ENCODE assay signal across 8 cellular contexts in genomic region chr3:139934557-139935070, GRCh38. TPM values are rescaled to one million over a fixed set of nuclear protein-coding genes. Genes with fewer than 3 reads are reported as not detected.
DNase-seq lines count a peak whose midpoint lies in the region; ATAC-seq, FAIRE-seq and TF ChIP-seq lines count a peak whose summit lies in the region.

No MANE protein-coding gene starts in this region.

- peak overlapping the region; percentile 79 for H3K4me3 Mint-ChIP-seq in GM23338

- H4K5ac ChIP-seq in H1 (ENCODE audit: insufficient read length, low read depth, low read length) = no peak overlapping the region

- H3K79me2 ChIP-seq in GM23338 (replicated peaks; ENCODE audit: insufficient read depth) (no peaks in the 10 kb centered on the region), H1 (ENCODE audit: control insufficient read depth in 1 of 2, insufficient read depth in 2 of 2, low read length in 2 of 2) (no peaks in the 10 kb centered on the region)

- no peaks in the 10 kb centered on the region for H3K36me3 Mint-ChIP-seq in GM23338 (ENCODE audit: low read depth)

- no peak overlapping the region for H2BK12ac ChIP-seq in H1 (ENCODE audit: low read depth, low read length)

- peaks cover 11% of the 10 kb centered on the region; the same call in 1 of the 2 replicates for H3K23me2 ChIP-seq in H1 (ENCODE audit: low read depth, low read length)

- H2BK20ac ChIP-seq in H1 (ENCODE audit: low read length) = no peak overlapping the region

- 0 out of 2 replicates have a peak, but pooled peaks cover 3% of the 10 kb centered on the region for H3K9me2 ChIP-seq in GM23338 (ENCODE audit: insufficient read depth)

- no peaks in the 10 kb centered on the region for H4K20me1 ChIP-seq in GM23338 (replicated peaks; ENCODE audit: insufficient read depth)
- H4K20me1 ChIP-seq in H1 (replicated peaks in 1 of 2; ENCODE audit: control insufficient read depth in 1 of 2, insufficient read depth in 2 of 2, low read length in 2 of 2) = peaks cover 0 to 4% of the 10 kb centered on the region in 2 experiments

- H3K4ac ChIP-seq in H1 (replicated peaks; ENCODE audit: insufficient read length, low read depth, low read length) = no peak overlapping the region

- FAIRE-seq in H1 (lab: Jason Lieb, UNC) = peak; percentile 66

- H3K27ac Mint-ChIP-seq in GM23338 = no peak overlapping the region

- peaks cover 37% of the 10 kb centered on the region for H3K27me3 ChIP-seq in GM23338 (ENCODE audit: insufficient read depth)
- H3K27me3 ChIP-seq in H1 (replicated peaks in 1 of 4; ENCODE audit: control insufficient read depth in 3 of 4, extremely low read depth in 1 of 4, insufficient read depth in 3 of 4, low read length in 3 of 4) = peaks cover 14 to 30% (median 24%) of the 10 kb centered on the region in 4 experiments
- H3K27me3 ChIP-seq in lower lobe of right lung (ENCODE audit: low read depth) = peaks cover 47% of the 10 kb centered on the region
- H3K27me3 ChIP-seq in testis = no peaks in the 10 kb centered on the region

- H3K4me2 ChIP-seq in GM23338 (peak overlapping the region; percentile 98), H1 (ENCODE audit: insufficient read depth in 1 of 2, low read depth in 2 of 2, low read length in 2 of 2) (peak overlapping the region; percentile 68 to 99)

- H3K9me3 Mint-ChIP-seq in GM23338 = no peaks in the 10 kb centered on the region

- TF ChIP-seq EP300 in H1 (IDR thresholded peaks at IDR 0.05; ENCODE audit: borderline replicate concordance in 1 of 2, low read depth in 2 of 2, low read length in 2 of 2) = 0 out of 3 replicates have a peak, but pooled peaks of 1 of the 2 experiments have one; percentile 10

- DNase-seq in AG10803 (ENCODE audit: low read depth) (no peak), GM23338 (ENCODE audit: low spot score) (peak; percentile 92), NCI-H524 (lab: John Stamatoyannopoulos, UW) (peak; percentile 83 to 91), H1 (ENCODE audit: low read depth in 1 of 2, low spot score in 2 of 2) (peak; percentile 71 to 87), lower lobe of right lung (peak; percentile 46), testis (peak; percentile 85), HPDE6-E6E7 (ENCODE audit: extremely low spot score) (no peak)

- ATAC-seq in GM23338 (peak; percentile 93), lower lobe of right lung (peak; percentile 59 to 76), GM19023 (IDR thresholded peaks at IDR 0.05; ENCODE audit: unreplicated experiment) (no peak)

- no peak overlapping the region; the same call in 1 of the 2 replicates for H4K8ac ChIP-seq in H1 (ENCODE audit: extremely low read depth, insufficient read depth, low read length)

- H3K4me1 ChIP-seq in GM23338 (ENCODE audit: insufficient read depth) (no peaks in the 10 kb centered on the region; the same call in 1 of the 2 replicates), H1 (replicated peaks in 1 of 4; ENCODE audit: control insufficient read depth in 3 of 4, insufficient read depth in 4 of 4, low read length in 3 of 4) (peaks cover 3 to 7% (median 5%) of the 10 kb centered on the region in 4 experiments; a peak in 5 of 7 replicates), lower lobe of right lung (peaks cover 13% of the 10 kb centered on the region), testis (peaks cover 11% of the 10 kb centered on the region)

- H3K56ac ChIP-seq in H1 (replicated peaks; ENCODE audit: insufficient read length, low read depth, low read length) = no peak overlapping the region

- H3K27ac ChIP-seq in GM23338 (ENCODE audit: low read depth) (no peak overlapping the region), H1 (ENCODE audit: low read depth, low read length) (no peak overlapping the region), lower lobe of right lung (no peak overlapping the region), testis (peak overlapping the region in 1 of 2 donors; percentile 27)

- H2AFZ ChIP-seq in GM23338 = peak overlapping the region; percentile 97
- no peak overlapping the region; the same call in 1 of the 2 replicates for H2AFZ ChIP-seq in H1 (ENCODE audit: low read length)

- H4K91ac ChIP-seq in H1 (replicated peaks; ENCODE audit: insufficient read length, low read length) = no peak overlapping the region

- no peaks in the 10 kb centered on the region for H3K36me3 ChIP-seq in GM23338 (ENCODE audit: insufficient read depth)
- no peaks in the 10 kb centered on the region for H3K36me3 ChIP-seq in H1 (ENCODE audit: control insufficient read depth in 2 of 4, insufficient read depth in 4 of 4, low read length in 3 of 4)
- no peaks in the 10 kb centered on the region for H3K36me3 ChIP-seq in lower lobe of right lung
- no peaks in the 10 kb centered on the region for H3K36me3 ChIP-seq in testis (ENCODE audit: low read depth, missing control alignments)

- no peak overlapping the region for H2BK15ac ChIP-seq in H1 (ENCODE audit: low read length)

- no peak overlapping the region for H2BK5ac ChIP-seq in H1 (ENCODE audit: low read depth, low read length)

- no peaks in the 10 kb centered on the region for H3K79me1 ChIP-seq in H1 (ENCODE audit: low read depth, low read length)

- H2BK120ac ChIP-seq in H1 (replicated peaks; ENCODE audit: low read depth, low read length) = no peak overlapping the region

- no peak overlapping the region for H3K14ac ChIP-seq in H1 (ENCODE audit: insufficient read length)

- 4% methylated on average over 27 of the region's 33 CpGs; no CpG with 5 or more reads in 1 of the 2 experiments for WGBS in H1 (ENCODE audit: extremely low coverage in 1 of 2, insufficient coverage in 1 of 2, insufficient read length in 1 of 2, insufficient replicate concordance in 2 of 2, low coverage in 1 of 2, low lambda C conversion rate in 2 of 2, missing lambda C conversion rate in 1 of 2), 2 experiments
- 14 to 30% methylated on average over 2 to 22 of the region's 33 CpGs for WGBS in testis, 2 donors

- intact Hi-C loops in lower lobe of right lung (cut with DNase I) (no loop called here), testis (cut with DNase I; ENCODE audit: low total_unique reads) (no loop called here)

- peak; percentile 94 to 97 for TF ChIP-seq RAD21 in H1 (IDR thresholded peaks at IDR 0.05 in 1 of 2, conservative IDR thresholded peaks at IDR 0.05 in 1 of 2; ENCODE audit: low read depth in 2 of 2, low read length in 2 of 2)

- H2AK5ac ChIP-seq in H1 (ENCODE audit: low read depth, low read length) = no peak overlapping the region

- no peak for TF ChIP-seq POLR2A in H1 (IDR thresholded peaks at IDR 0.05; ENCODE audit: control extremely low read depth in 1 of 2, low read depth in 2 of 2, low read length in 2 of 2)
- no peak for TF ChIP-seq POLR2A in testis (IDR thresholded peaks at IDR 0.05)

- TF ChIP-seq CTCF in AG10803 (conservative IDR thresholded peaks at IDR 0.05; ENCODE audit: low read length) = 0 out of 2 replicates have a peak, but pooled peaks have one; percentile 6
- TF ChIP-seq CTCF in GM23338 (conservative IDR thresholded peaks at IDR 0.05; ENCODE audit: low read depth in 2 of 2) = peak; percentile 63 to 95
- peak; percentile 90 to 97 (median 92) for TF ChIP-seq CTCF in H1 (IDR thresholded peaks at IDR 0.05; ENCODE audit: control extremely low read depth in 1 of 3, insufficient read depth in 1 of 3, low read depth in 1 of 3, low read length in 3 of 3)
- no peak for TF ChIP-seq CTCF in lower lobe of right lung (IDR thresholded peaks at IDR 0.05)
- TF ChIP-seq CTCF in testis (IDR thresholded peaks at IDR 0.05) = peak in 2 of 3 experiments; percentile 19 to 23

- CTCF ChIA-PET in H1 (lab: Charles Lee; ENCODE audit: partially characterized antibody) = interaction anchor here (0.6 to 5.7 kb wide), 15 partner anchors 8 to 416 kb away, joined by 3 to 60 read pairs (median 4); no protein-coding TSS in a partner anchor

- no peak overlapping the region for H3K23ac ChIP-seq in H1 (ENCODE audit: insufficient read length)

- no peak overlapping the region for H3K9ac ChIP-seq in H1 (replicated peaks in 1 of 4; ENCODE audit: extremely low read depth in 1 of 4, low read depth in 3 of 4, low read length in 3 of 4)

- H3K4me3 ChIP-seq in AG10803 (ENCODE audit: low read length) = no peak overlapping the region
- peak overlapping the region; percentile 83 for H3K4me3 ChIP-seq in GM23338
- peak overlapping the region; percentile 49 to 83 (median 56) for H3K4me3 ChIP-seq in H1 (ENCODE audit: extremely low read depth in 1 of 4, insufficient read depth in 2 of 4, low read depth in 3 of 4, low read length in 4 of 4)
- H3K4me3 ChIP-seq in lower lobe of right lung = peak overlapping the region; percentile 44
- peak overlapping the region; percentile 54 to 56 for H3K4me3 ChIP-seq in testis

- H3K18ac ChIP-seq in H1 (ENCODE audit: extremely low read depth, low read length) = no peak overlapping the region; the same call in 1 of the 2 replicates

- peaks cover 7% of the 10 kb centered on the region; the same call in 2 of the 3 replicates for H3K4me1 Mint-ChIP-seq in GM23338

- H3F3A ChIP-seq in GM23338 (replicated peaks; ENCODE audit: low read depth) = no peaks in the 10 kb centered on the region

- H3K9me3 ChIP-seq in H1 (ENCODE audit: insufficient read depth in 2 of 2, low read depth in 1 of 2, low read length in 1 of 2) (no peaks in the 10 kb centered on the region), lower lobe of right lung (no peaks in the 10 kb centered on the region), testis (no peaks in the 10 kb centered on the region)

- peaks cover 32% of the 10 kb centered on the region for H3K27me3 Mint-ChIP-seq in GM23338 (ENCODE audit: insufficient read depth, low read depth, poor library complexity)

- POLR2A ChIA-PET in H1 (lab: Charles Lee; ENCODE audit: partially characterized antibody) = no interaction called here

TF ChIP-seq in H1, 55 proteins besides CTCF, POLR2A, EP300 and RAD21 (continues in another document):
- no peak for TF ChIP-seq SIRT6 (IDR thresholded peaks at IDR 0.05; ENCODE audit: low read length)

RNA-seq across cellular contexts. Expression of gene CLSTN2, which starts 0.4 kb away (rescaled TPM):
- 0.83 and 0.89 TPM in 2 replicates for total RNA-seq in GM23338 (2014; rRNA removed; shearing (Covaris generic))
- polyA plus RNA-seq in GM23338 (2016; fragmentation: Nextera tagmentation; extraction: Ambion mirVana) (0.10 and 0.11 TPM in 2 replicates), H1 (2011; rRNA removed) (0.31 and 0.39 TPM in 2 replicates), testis (ENCODE audit: insufficient read depth, low read depth, low replicate concordance) (3.1 TPM)
- total RNA-seq in H1 (2021; fragmentation: NEBNext Ultra II Directional; extraction: Animal tissue kit (Norgen Biotek cat#: 25700)) = 0.31 and 0.52 TPM in 2 replicates
- polyA plus RNA-seq in H1 (2011; cell fraction: cytosol; rRNA removed) = 0.31 TPM
- 1.4 TPM for polyA plus RNA-seq in H1 (2011; cell fraction: nucleus; rRNA removed)
- polyA plus RNA-seq in H1 (2012, experiment 1 of 2) = 0.33 to 0.77 TPM (median 0.40 TPM) in 4 replicates
- 0.09 TPM for polyA plus RNA-seq in H1 (2012, experiment 2 of 2)
- 0.28 TPM for polyA plus RNA-seq in H1 (2013, experiment 1 of 2)
- 0.26 TPM for polyA plus RNA-seq in H1 (2013, experiment 2 of 2)
- 1.0 and 4.4 TPM in 2 replicates for polyA minus RNA-seq in H1 (2011; rRNA and poly(A)+ RNA removed)
- polyA minus RNA-seq in H1 (2011; cell fraction: cytosol; rRNA and poly(A)+ RNA removed) = 0.37 TPM
- polyA minus RNA-seq in H1 (2011; cell fraction: nucleus; rRNA and poly(A)+ RNA removed) = 1.9 TPM
- total RNA-seq in lower lobe of right lung (4.5 TPM), testis (1 to 10 TPM; 3.8 to 5.7 TPM)

Comparison
In these comparisons a context has a peak if more than half of its experiments do, and no peak if none do; other contexts are left out.
1. DNase-seq: peak in GM23338 (single experiment), NCI-H524 (2 of 2), H1 (2 of 2), lower lobe of right lung (single experiment) and testis (single experiment); none in AG10803 (single experiment) and HPDE6-E6E7 (single experiment).